In the genomic region with DNA sequence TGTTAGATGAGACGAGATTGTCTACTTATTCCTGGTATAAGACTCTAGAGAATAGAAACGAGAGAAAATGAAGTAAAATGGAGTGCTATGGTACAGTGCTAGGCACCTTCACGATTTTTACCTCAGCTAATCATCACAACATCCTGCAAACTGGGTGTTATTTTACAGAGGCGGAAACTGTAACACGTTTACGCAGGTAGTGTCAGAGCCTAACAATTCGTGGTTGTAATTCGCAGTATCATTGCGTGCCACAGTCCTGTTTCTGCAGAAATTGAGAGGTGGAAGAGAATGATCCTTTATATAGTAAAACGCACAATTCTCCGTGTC, we compare ENCODE assay signal across 8 cellular contexts. TPM values are rescaled to one million over a fixed set of nuclear protein-coding genes. Genes with fewer than 3 reads are reported as not detected.
DNase-seq lines count a peak whose midpoint lies in the region; ATAC-seq and TF ChIP-seq lines count a peak whose summit lies in the region.

No MANE protein-coding gene starts in this region.

- H3K36me3 ChIP-seq in HUES48 (ENCODE audit: control insufficient read depth, insufficient read depth, low read length) (no peaks in the 10 kb centered on the region), iPS DF 6.9 (ENCODE audit: control insufficient read depth, insufficient read depth, low read length) (no peaks in the 10 kb centered on the region), smooth muscle cell (ENCODE audit: low read depth) (no peaks in the 10 kb centered on the region)

- H3K4me2 ChIP-seq in smooth muscle cell: peak overlapping the region; percentile 97

- H3K9me3 ChIP-seq in HUES48 (ENCODE audit: control insufficient read depth, insufficient read depth, low read length) (no peaks in the 10 kb centered on the region), iPS DF 6.9 (ENCODE audit: control insufficient read depth, insufficient read depth, low read length) (no peaks in the 10 kb centered on the region), smooth muscle cell (replicated peaks; ENCODE audit: low read depth) (no peaks in the 10 kb centered on the region)

- DNase-seq in GM12865 (ENCODE audit: low read depth) (no peak), iPS DF 6.9 (ENCODE audit: low read depth, low spot score) (no peak), smooth muscle cell (lab: John Stamatoyannopoulos, UW; ENCODE audit: unreplicated experiment) (no peak), amniotic stem cell (lab: John Stamatoyannopoulos, UW) (no peak)
- no peak for DNase-seq in activated CD8-positive, alpha-beta T cell treated with anti-CD3 and anti-CD28 coated beads, Interleukin-2, amount 10 ng/mL, durations not matched to agents 7 days and 5 days
- DNase-seq in activated CD8-positive, alpha-beta memory T cell treated with anti-CD3 and anti-CD28 coated beads, Interleukin-2, amount 50 U/mL, for 48 hours: no peak

- H2AFZ ChIP-seq in smooth muscle cell (ENCODE audit: low read depth): peak overlapping the region; percentile 91

- H3K27me3 ChIP-seq in HUES48 (ENCODE audit: control insufficient read depth, insufficient read depth, low read length) (no peaks in the 10 kb centered on the region), iPS DF 6.9 (ENCODE audit: control insufficient read depth, insufficient read depth, low read length) (no peaks in the 10 kb centered on the region), smooth muscle cell (ENCODE audit: low read depth) (no peaks in the 10 kb centered on the region)

- H3K4me1 ChIP-seq in HUES48 (ENCODE audit: control insufficient read depth, insufficient read depth, low read length): peaks cover 7% of the 10 kb centered on the region
- no peaks in the 10 kb centered on the region for H3K4me1 ChIP-seq in iPS DF 6.9 (ENCODE audit: control insufficient read depth, insufficient read depth, low read length)
- peaks cover 12% of the 10 kb centered on the region for H3K4me1 ChIP-seq in smooth muscle cell (ENCODE audit: low read depth)

- H3K9ac ChIP-seq in HUES48 (ENCODE audit: low read depth, low read length): peak overlapping the region; percentile 75
- peak overlapping the region; percentile 82 for H3K9ac ChIP-seq in smooth muscle cell (ENCODE audit: low read depth)

- no peak for TF ChIP-seq CTCF in GM12865 (IDR thresholded peaks at IDR 0.05; ENCODE audit: insufficient read depth, low read depth, low read length, missing control alignments)
- no peak for TF ChIP-seq CTCF in smooth muscle cell (IDR thresholded peaks at IDR 0.05; ENCODE audit: borderline replicate concordance, insufficient read depth, poor library complexity, severe bottlenecking)

- H4K20me1 ChIP-seq in smooth muscle cell (ENCODE audit: low read depth): no peaks in the 10 kb centered on the region

- peak overlapping the region; percentile 87 for H3K27ac Mint-ChIP-seq in activated CD8-positive, alpha-beta T cell treated with anti-CD3 and anti-CD28 coated beads, Interleukin-2, amount 10 ng/mL, durations not matched to agents 7 days and 5 days

- H3K27me3 Mint-ChIP-seq in activated CD8-positive, alpha-beta T cell treated with anti-CD3 and anti-CD28 coated beads, Interleukin-2, amount 10 ng/mL, durations not matched to agents 7 days and 5 days (ENCODE audit: low read depth): no peaks in the 10 kb centered on the region

- no peaks in the 10 kb centered on the region for H3K9me3 Mint-ChIP-seq in activated CD8-positive, alpha-beta T cell treated with anti-CD3 and anti-CD28 coated beads, Interleukin-2, amount 10 ng/mL, durations not matched to agents 7 days and 5 days (ENCODE audit: insufficient read depth)

- H3K4me3 Mint-ChIP-seq in activated CD8-positive, alpha-beta T cell treated with anti-CD3 and anti-CD28 coated beads, Interleukin-2, amount 10 ng/mL, durations not matched to agents 7 days and 5 days: peak overlapping the region; percentile 96

- H3K4me3 ChIP-seq in GM12865 (ENCODE audit: low read depth, low read length) (peak overlapping the region; percentile 77), HUES48 (ENCODE audit: low read depth, low read length) (peak overlapping the region; percentile 100), iPS DF 6.9 (ENCODE audit: low read length) (peak overlapping the region; percentile 70; the same call in 1 of the 2 replicates), smooth muscle cell (peak overlapping the region; percentile 93)

- CTCF ChIA-PET in activated CD8-positive, alpha-beta T cell treated with anti-CD3 and anti-CD28 coated beads, Interleukin-2, amount 10 ng/mL, durations not matched to agents 7 days and 5 days (lab: Charles Lee): interaction anchor here (0.9 to 2.3 kb wide), 9 partner anchors 11 to 391 kb away, joined by 3 to 10 read pairs (median 4); a partner anchor contains a TSS

- H3K27ac ChIP-seq in HUES48 (ENCODE audit: low read depth, low read length) (peak overlapping the region; percentile 55), iPS DF 6.9 (ENCODE audit: low read length) (no peak overlapping the region), smooth muscle cell (ENCODE audit: low read depth) (peak overlapping the region; percentile 76)

- POLR2A ChIA-PET in activated CD8-positive, alpha-beta T cell treated with anti-CD3 and anti-CD28 coated beads, Interleukin-2, amount 10 ng/mL, durations not matched to agents 7 days and 5 days (lab: Charles Lee): interaction anchor here (0.8 to 2.1 kb wide), 13 partner anchors 9 to 724 kb away, joined by 3 to 9 read pairs (median 4); a partner anchor contains a TSS

- H3F3A ChIP-seq in smooth muscle cell (ENCODE audit: low read depth): no peaks in the 10 kb centered on the region

- ATAC-seq in GM21515 (IDR thresholded peaks at IDR 0.05; ENCODE audit: unreplicated experiment): peak; percentile 52
- ATAC-seq in activated CD8-positive, alpha-beta T cell treated with anti-CD3 and anti-CD28 coated beads, Interleukin-2, amount 10 ng/mL, durations not matched to agents 7 days and 5 days: peak; percentile 77

- H3K36me3 Mint-ChIP-seq in activated CD8-positive, alpha-beta T cell treated with anti-CD3 and anti-CD28 coated beads, Interleukin-2, amount 10 ng/mL, durations not matched to agents 7 days and 5 days (ENCODE audit: low read depth): no peaks in the 10 kb centered on the region

- peaks cover 24% of the 10 kb centered on the region for H3K4me1 Mint-ChIP-seq in activated CD8-positive, alpha-beta T cell treated with anti-CD3 and anti-CD28 coated beads, Interleukin-2, amount 10 ng/mL, durations not matched to agents 7 days and 5 days (ENCODE audit: low read depth)

- H3K79me2 ChIP-seq in smooth muscle cell (ENCODE audit: low read depth): peaks cover 42% of the 10 kb centered on the region

- WGBS in iPS DF 6.9 (ENCODE audit: insufficient coverage, insufficient read length): no CpG with 5 or more reads among the region's 11 CpGs
- 17% methylated on average over 11 of the region's 11 CpGs for WGBS in smooth muscle cell (ENCODE audit: low lambda C conversion rate)

RNA-seq across cellular contexts. Expression of a gene that starts 0.4 kb away (rescaled TPM):
- total RNA-seq in activated CD8-positive, alpha-beta T cell treated with anti-CD3 and anti-CD28 coated beads, Interleukin-2, amount 10 ng/mL, durations not matched to agents 7 days and 5 days: 1 to 10 TPM; 4.7 to 5.7 TPM
- 33.8 and 47.8 TPM in 2 replicates for total RNA-seq in smooth muscle cell
- polyA plus RNA-seq in smooth muscle cell: 15.6 and 19.2 TPM in 2 replicates
